ENCODE assay signal across 8 cellular contexts in genomic region chr14:65102441-65103149, GRCh38. TPM values are rescaled to one million over a fixed set of nuclear protein-coding genes. Genes with fewer than 3 reads are reported as not detected.
DNase-seq lines count a peak whose midpoint lies in the region; ATAC-seq and TF ChIP-seq lines count a peak whose summit lies in the region.

A gene with protein sequence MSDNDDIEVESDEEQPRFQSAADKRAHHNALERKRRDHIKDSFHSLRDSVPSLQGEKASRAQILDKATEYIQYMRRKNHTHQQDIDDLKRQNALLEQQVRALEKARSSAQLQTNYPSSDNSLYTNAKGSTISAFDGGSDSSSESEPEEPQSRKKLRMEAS (minus strand): TSS chr14:65102517. CDS start chr14:65102339, 178 bp downstream.

- TF ChIP-seq CTCF in AG04449 (IDR thresholded peaks at IDR 0.05; ENCODE audit: insufficient read depth, low read length, missing control alignments) (no peak), activated B cell treated with CpG ODN at 0.5 μM for 24 hours (IDR thresholded peaks at IDR 0.05) (no peak)

- CTCF ChIA-PET in AG04449 (lab: Yijun Ruan, JAX) = interaction anchor here (1.0 to 1.5 kb wide), 4 partner anchors 8 to 858 kb away, joined by 3 to 4 read pairs (median 4); no protein-coding TSS in a partner anchor
- CTCF ChIA-PET in activated B cell treated with CpG ODN at 0.5 μM for 24 hours (lab: Charles Lee) = interaction anchor here (0.7 to 2.1 kb wide), 3 partner anchors 56 to 116 kb away, joined by 3 to 8 read pairs (median 5); partner anchors contain the start of gene FNTB

- peak; percentile 89 for ATAC-seq in GM18907 (IDR thresholded peaks at IDR 0.05; ENCODE audit: unreplicated experiment)
- peak; percentile 92 for ATAC-seq in HG03159 (IDR thresholded peaks at IDR 0.05; ENCODE audit: unreplicated experiment)
- ATAC-seq in activated B cell treated with CpG ODN at 0.5 μM for 24 hours (ENCODE audit: low read depth) = peak; percentile 86

- H3K36me3 Mint-ChIP-seq in activated B cell treated with CpG ODN at 0.5 μM for 24 hours (ENCODE audit: low read depth) = peaks cover 13% of the 10 kb centered on the region
- H3K36me3 Mint-ChIP-seq in immature natural killer cell = peaks cover 0 to 5% (median 0%) of the 10 kb centered on the region in 3 donors

- intact Hi-C loops in activated B cell treated with CpG ODN at 0.5 μM for 24 hours (cut with micrococcal nuclease) = loop anchor here (1.0 to 5.0 kb wide), 10 partner anchors 28 to 1460 kb away; partner anchors contain the start of genes CHURC1, FUT8 and WDR89

- peak within 1 kb of the TSS; percentile 76 for H3K27ac ChIP-seq in caudate nucleus (ENCODE audit: low read depth, low read length)

- H3K27ac Mint-ChIP-seq in activated B cell treated with CpG ODN at 0.5 μM for 24 hours (peak within 1 kb of the TSS; percentile 95), immature natural killer cell (peak within 1 kb of the TSS; percentile 86 to 99 (median 96))

- DNase-seq in AG04449 (ENCODE audit: low read depth, low spot score) (peak; percentile 92), NCI-H226 (peak; percentile 98), activated B cell treated with CpG ODN at 0.5 μM for 24 hours (peak; percentile 92), caudate nucleus (lab: John Stamatoyannopoulos, UW) (peak; percentile 93 to 100 (median 98)), immature natural killer cell (peak; percentile 98 to 99 (median 98)), smooth muscle cell of the brain vasculature (ENCODE audit: low read depth, low spot score) (peak; percentile 97)

- H3K9me3 Mint-ChIP-seq in activated B cell treated with CpG ODN at 0.5 μM for 24 hours (no peaks in the 10 kb centered on the region), immature natural killer cell (no peaks in the 10 kb centered on the region)

- peaks cover 42% of the 10 kb centered on the region for H3K4me1 Mint-ChIP-seq in activated B cell treated with CpG ODN at 0.5 μM for 24 hours
- H3K4me1 Mint-ChIP-seq in immature natural killer cell = peaks cover 41 to 47% of the 10 kb centered on the region in 2 donors

- H3K4me3 Mint-ChIP-seq in activated B cell treated with CpG ODN at 0.5 μM for 24 hours (peak within 1 kb of the TSS; percentile 89), immature natural killer cell (peak within 1 kb of the TSS; percentile 88 to 94 (median 91))

- H3K27me3 Mint-ChIP-seq in activated B cell treated with CpG ODN at 0.5 μM for 24 hours = no peaks in the 10 kb centered on the region
- peaks cover 9 to 14% (median 11%) of the 10 kb centered on the region in 3 donors for H3K27me3 Mint-ChIP-seq in immature natural killer cell (ENCODE audit: low read depth in 3 of 3)

- POLR2A ChIA-PET in AG04449 (lab: Yijun Ruan, JAX) (interaction anchor here (0.8 to 1.0 kb wide), 2 partner anchors 19 to 37 kb away, joined by 3 read pairs; no protein-coding TSS in a partner anchor), activated B cell treated with CpG ODN at 0.5 μM for 24 hours (lab: Charles Lee) (interaction anchor here (0.6 to 1.7 kb wide), 16 partner anchors 9 to 1152 kb away, joined by 3 to 22 read pairs (median 4); partner anchors contain the start of genes FNTB and FUT8)

- H3K4me3 ChIP-seq in AG04449 (ENCODE audit: low read depth, low read length) = peak within 1 kb of the TSS; percentile 79

RNA-seq across cellular contexts. Expression of the gene that starts here (rescaled TPM):
- total RNA-seq in activated B cell treated with CpG ODN at 0.5 μM for 24 hours = 115 and 116 TPM in 2 replicates
- 100 to 1,000 TPM; 121 to 139 (median 135) TPM for polyA plus RNA-seq in immature natural killer cell

Comparison
In these comparisons a context has a peak if more than half of its experiments do, and no peak if none do; other contexts are left out.
1. Peak in every context shown above with its lines: DNase-seq, ATAC-seq, H3K4me3 ChIP-seq and H3K27ac ChIP-seq.